ENCODE assay signal across 25 cellular contexts in genomic region chr17:61974115-61974514, GRCh38.
"Had no signal": no experiment of that assay in that cellular context is flagged by ENCODE, and none has a peak within 500 bp of the region (broad histone marks: within the 10 kb centered on the region; RNA-seq: fewer than 3 reads in every experiment).

No MANE protein-coding gene starts in this region.

- H3K4me1 ChIP-seq: ascending aorta, gastroesophageal sphincter, neural progenitor cell, parathyroid adenoma, tibial nerve had no signal

- DNase-seq: activated CD4-positive, alpha-beta T cell treated with anti-CD3 and anti-CD28 coated beads for 4 hours; activated CD4-positive, alpha-beta T cell treated with anti-CD3 and anti-CD28 coated beads, Interleukin-2, amount 50 U/mL, for 4 hours; activated naive CD4-positive, alpha-beta T cell treated with Interleukin-2 at 50 U/mL for 16 hours; activated naive CD8-positive, alpha-beta T cell treated with anti-CD3 and anti-CD28 coated beads for 36 hours; activated T-cell treated with anti-CD3 and anti-CD28 coated beads for 4 hours; dorsolateral prefrontal cortex; left cardiac atrium; left ventricle myocardium superior; naive B cell; occipital lobe; right cardiac atrium; spleen; stimulated activated CD4-positive, alpha-beta T cell treated with anti-CD3 and anti-CD28 coated beads, Interleukin-2, amount 100 ng/mL, for 48 hours; stimulated activated naive CD4-positive, alpha-beta T cell treated with Interleukin-2 at 50 U/mL for 16 hours; T-helper 1 cell had no signal

- H3K27ac Mint-ChIP-seq: brain, mesothelial cell of epicardium, neural progenitor cell had no signal

- H3K9me3 ChIP-seq: ascending aorta, gastroesophageal sphincter, spleen, tibial nerve had no signal

- H3K27ac ChIP-seq: ascending aorta, cardiac muscle cell, coronary artery, dorsolateral prefrontal cortex, gastroesophageal sphincter, hepatocyte, neural progenitor cell, parathyroid adenoma, spleen, tibial nerve had no signal

- H3K27me3 Mint-ChIP-seq: activated naive CD8-positive, alpha-beta T cell treated with anti-CD3 and anti-CD28 coated beads for 36 hours; brain; naive B cell had no signal

- H3K27me3 ChIP-seq: ascending aorta, cardiac muscle cell, dorsolateral prefrontal cortex, gastroesophageal sphincter, hepatocyte, neural progenitor cell, spleen, tibial nerve had no signal

- H3K4me1 Mint-ChIP-seq: brain, mesothelial cell of epicardium, neural progenitor cell had no signal

- H3K9me3 Mint-ChIP-seq: activated naive CD8-positive, alpha-beta T cell treated with anti-CD3 and anti-CD28 coated beads for 36 hours; brain; mesothelial cell of epicardium; naive B cell; neural progenitor cell had no signal

- ATAC-seq: gastroesophageal sphincter, left cardiac atrium, left ventricle myocardium superior, right cardiac atrium had no signal

- H3K4me3 ChIP-seq: ascending aorta, cardiac muscle cell, coronary artery, dorsolateral prefrontal cortex, gastroesophageal sphincter, hepatocyte, neural progenitor cell, spleen, tibial nerve had no signal

- H3K4me3 Mint-ChIP-seq: activated naive CD8-positive, alpha-beta T cell treated with anti-CD3 and anti-CD28 coated beads for 36 hours; brain; mesothelial cell of epicardium; naive B cell; neural progenitor cell had no signal
